ENCODE assay signal across 13 cellular contexts in genomic region chr14:50021261-50021660, GRCh38.
DNase-seq lines count a peak whose midpoint lies in the region; ATAC-seq and TF ChIP-seq lines count a peak whose summit lies in the region.
"Had no signal": no experiment of that assay in that cellular context is flagged by ENCODE, and none has a peak within 500 bp of the region (broad histone marks: within the 10 kb centered on the region; RNA-seq: fewer than 3 reads in every experiment).

No MANE protein-coding gene starts in this region.

- peaks cover 4% of the 10 kb centered on the region; the same call in 1 of the 2 replicates for H4K20me1 ChIP-seq in IMR-90 (ENCODE audit: insufficient read depth, low read length)

- in situ Hi-C loops in IMR-90 (cut with MboI; ENCODE audit: low sequenced_read_pairs) = no loop called here

- no TSS peak for BruUV-seq in IMR-90 (replicated peaks; lab: Mats Ljungman, UMichigan)

- POLR2A ChIA-PET in activated CD4-positive, alpha-beta T cell treated with anti-CD3 and anti-CD28 coated beads for 36 hours (lab: Charles Lee) = interaction anchor here (0.6 to 1.3 kb wide), 4 partner anchors 18 to 115 kb away, joined by 3 to 13 read pairs (median 4); no protein-coding TSS in a partner anchor
- POLR2A ChIA-PET in IMR-90 (lab: Charles Lee; ENCODE audit: unreplicated experiment) = no interaction called here
- POLR2A ChIA-PET in activated CD8-positive, alpha-beta T cell treated with anti-CD3 and anti-CD28 coated beads, Interleukin-2, amount 10 ng/mL, durations not matched to agents 7 days and 5 days (lab: Charles Lee) = interaction anchor here (1.0 kb wide), 2 partner anchors 18 to 159 kb away, joined by 3 to 4 read pairs; no protein-coding TSS in a partner anchor

- peak; percentile 47 for DNase-seq in activated CD4-positive, alpha-beta T cell treated with anti-CD3 and anti-CD28 coated beads for 36 hours
- DNase-seq in activated CD4-positive, alpha-beta T cell treated with anti-CD3 and anti-CD28 coated beads, Interleukin-2, amount 50 U/mL, for 1 hour = no peak
- no peak for DNase-seq in IMR-90
- DNase-seq in activated CD8-positive, alpha-beta T cell treated with anti-CD3 and anti-CD28 coated beads, Interleukin-2, amount 10 ng/mL, durations not matched to agents 7 days and 5 days = no peak
- no peak for DNase-seq in natural killer cell
- DNase-seq in foreskin keratinocyte = no peak
- no peak for DNase-seq in Peyer's patch
- DNase-seq: Calu3, cortex of kidney, trophoblast cell had no signal

- no peak overlapping the region for H3K4me2 ChIP-seq in IMR-90 (ENCODE audit: low read depth, low read length)
- H3K4me2 ChIP-seq: GM23338 had no signal

- TF ChIP-seq CTCF in IMR-90 (conservative IDR thresholded peaks at IDR 0.05; ENCODE audit: low read depth, low read length) = no peak
- no peak for TF ChIP-seq CTCF in natural killer cell (IDR thresholded peaks at IDR 0.05)
- TF ChIP-seq CTCF in foreskin keratinocyte (conservative IDR thresholded peaks at IDR 0.05) = no peak
- no peak for TF ChIP-seq CTCF in Peyer's patch (IDR thresholded peaks at IDR 0.05)

- H3K36me3 Mint-ChIP-seq in activated CD4-positive, alpha-beta T cell treated with anti-CD3 and anti-CD28 coated beads for 36 hours (ENCODE audit: low read depth) = peaks cover 66% of the 10 kb centered on the region
- peaks cover 74% of the 10 kb centered on the region for H3K36me3 Mint-ChIP-seq in activated CD8-positive, alpha-beta T cell treated with anti-CD3 and anti-CD28 coated beads, Interleukin-2, amount 10 ng/mL, durations not matched to agents 7 days and 5 days (ENCODE audit: low read depth)
- peaks cover 7% of the 10 kb centered on the region for H3K36me3 Mint-ChIP-seq in natural killer cell

- no peak overlapping the region for H3K14ac ChIP-seq in IMR-90 (replicated peaks; ENCODE audit: low read depth, low read length)

- TF ChIP-seq RAD21 in IMR-90 (IDR thresholded peaks at IDR 0.05; ENCODE audit: low read length) = no peak

- H2BK20ac ChIP-seq in IMR-90 (ENCODE audit: low read depth, low read length) = peak overlapping the region; percentile 16; the same call in 1 of the 2 replicates

- no peak overlapping the region for H3K9ac ChIP-seq in IMR-90 (ENCODE audit: low read depth, low read length)

- H3K18ac ChIP-seq in IMR-90 (ENCODE audit: low read depth, low read length) = no peak overlapping the region

- dilution Hi-C loops in IMR-90 (cut with HindIII; ENCODE audit: low sequenced_read_pairs, unreplicated experiment) = no loop called here

- H3K23ac ChIP-seq in IMR-90 (ENCODE audit: low read depth, low read length) = no peak overlapping the region

- no peak overlapping the region for H2AK5ac ChIP-seq in IMR-90 (ENCODE audit: low read depth, low read length)

- intact Hi-C loops in activated CD4-positive, alpha-beta T cell treated with anti-CD3 and anti-CD28 coated beads for 36 hours (cut with DNase I, micrococcal nuclease) = loop anchor here (1.0 kb wide), 2 partner anchors 17 to 19 kb away; no protein-coding TSS in a partner anchor
- intact Hi-C loops in IMR-90 (cut with micrococcal nuclease) (no loop called here), natural killer cell (cut with micrococcal nuclease) (no loop called here)

- no peaks in the 10 kb centered on the region for H3K27me3 Mint-ChIP-seq in activated CD4-positive, alpha-beta T cell treated with anti-CD3 and anti-CD28 coated beads for 36 hours
- no peaks in the 10 kb centered on the region for H3K27me3 Mint-ChIP-seq in activated CD8-positive, alpha-beta T cell treated with anti-CD3 and anti-CD28 coated beads, Interleukin-2, amount 10 ng/mL, durations not matched to agents 7 days and 5 days (ENCODE audit: low read depth)
- H3K27me3 Mint-ChIP-seq in natural killer cell (ENCODE audit: low read depth in 2 of 2) = no peaks in the 10 kb centered on the region

- H3K27me3 ChIP-seq in IMR-90 (ENCODE audit: control insufficient read depth, insufficient read depth, low read length) = no peaks in the 10 kb centered on the region
- H3K27me3 ChIP-seq in foreskin keratinocyte = no peaks in the 10 kb centered on the region
- H3K27me3 ChIP-seq in Peyer's patch = no peaks in the 10 kb centered on the region

- CTCF ChIA-PET in activated CD4-positive, alpha-beta T cell treated with anti-CD3 and anti-CD28 coated beads for 36 hours (lab: Charles Lee) = interaction anchor here (1.4 to 3.1 kb wide), 2 partner anchors 22 to 62 kb away, joined by 3 to 8 read pairs; no protein-coding TSS in a partner anchor
- CTCF ChIA-PET in IMR-90 (lab: Yijun Ruan, JAX) = no interaction called here
- CTCF ChIA-PET in activated CD8-positive, alpha-beta T cell treated with anti-CD3 and anti-CD28 coated beads, Interleukin-2, amount 10 ng/mL, durations not matched to agents 7 days and 5 days (lab: Charles Lee) = no interaction called here

- H3K4me3 Mint-ChIP-seq in activated CD4-positive, alpha-beta T cell treated with anti-CD3 and anti-CD28 coated beads for 36 hours = no peak overlapping the region
- peak overlapping the region; percentile 34 for H3K4me3 Mint-ChIP-seq in activated CD8-positive, alpha-beta T cell treated with anti-CD3 and anti-CD28 coated beads, Interleukin-2, amount 10 ng/mL, durations not matched to agents 7 days and 5 days
- peak overlapping the region; percentile 79 for H3K4me3 Mint-ChIP-seq in natural killer cell
- H3K4me3 Mint-ChIP-seq: GM23338 had no signal

- H3K9me3 Mint-ChIP-seq in activated CD4-positive, alpha-beta T cell treated with anti-CD3 and anti-CD28 coated beads for 36 hours (ENCODE audit: low read depth) = peaks cover 24% of the 10 kb centered on the region
- peaks cover 38% of the 10 kb centered on the region for H3K9me3 Mint-ChIP-seq in activated CD8-positive, alpha-beta T cell treated with anti-CD3 and anti-CD28 coated beads, Interleukin-2, amount 10 ng/mL, durations not matched to agents 7 days and 5 days (ENCODE audit: insufficient read depth)
- peaks cover 0 to 11% of the 10 kb centered on the region in 2 donors for H3K9me3 Mint-ChIP-seq in natural killer cell

- H3K27ac ChIP-seq in IMR-90 (ENCODE audit: insufficient read depth, low read length) (no peak overlapping the region), foreskin keratinocyte (no peak overlapping the region), Peyer's patch (no peak overlapping the region)

- peaks cover 9% of the 10 kb centered on the region for H3K9me3 ChIP-seq in IMR-90 (ENCODE audit: control insufficient read depth, insufficient read depth, low read length)
- peaks cover 0 to 6% (median 2%) of the 10 kb centered on the region in 4 donors for H3K9me3 ChIP-seq in Peyer's patch

- peak overlapping the region; percentile 14; the same call in 2 of the 3 replicates for H2BK15ac ChIP-seq in IMR-90 (ENCODE audit: low read depth, low read length)

- no peak overlapping the region for H2BK5ac ChIP-seq in IMR-90 (ENCODE audit: low read depth, low read length, poor library complexity, severe bottlenecking)

- no peak overlapping the region for H3K4ac ChIP-seq in IMR-90 (ENCODE audit: low read depth, low read length)

- H3K36me3 ChIP-seq in IMR-90 (ENCODE audit: control insufficient read depth, insufficient read depth, low read length) = no peaks in the 10 kb centered on the region
- no peaks in the 10 kb centered on the region for H3K36me3 ChIP-seq in Peyer's patch

- no peaks in the 10 kb centered on the region; a peak in 1 of 4 replicates for H3K79me1 ChIP-seq in IMR-90 (ENCODE audit: low read depth in 1 of 2, low read length in 2 of 2)

- no peak overlapping the region for H2AK9ac ChIP-seq in IMR-90 (replicated peaks; ENCODE audit: low read depth, low read length, poor library complexity)

- peak overlapping the region; percentile 72 for H3K27ac Mint-ChIP-seq in activated CD4-positive, alpha-beta T cell treated with anti-CD3 and anti-CD28 coated beads for 36 hours
- peak overlapping the region; percentile 82 for H3K27ac Mint-ChIP-seq in activated CD8-positive, alpha-beta T cell treated with anti-CD3 and anti-CD28 coated beads, Interleukin-2, amount 10 ng/mL, durations not matched to agents 7 days and 5 days
- peak overlapping the region; percentile 80 to 90 for H3K27ac Mint-ChIP-seq in natural killer cell
- H3K27ac Mint-ChIP-seq: GM23338 had no signal

- H3K4me1 ChIP-seq in IMR-90 (ENCODE audit: control insufficient read depth, insufficient read depth, low read length) = peaks cover 18% of the 10 kb centered on the region
- peaks cover 10% of the 10 kb centered on the region for H3K4me1 ChIP-seq in foreskin keratinocyte
- H3K4me1 ChIP-seq in Peyer's patch = peaks cover 0 to 12% (median 0%) of the 10 kb centered on the region in 4 donors

- H4K8ac ChIP-seq in IMR-90 (ENCODE audit: low read depth in 2 of 2, low read length in 2 of 2) = no peak overlapping the region

- H4K91ac ChIP-seq in IMR-90 (ENCODE audit: insufficient read depth, low read depth, low read length) = no peak overlapping the region

- H3K9me1 ChIP-seq in IMR-90 (ENCODE audit: insufficient read depth, low read length) = no peaks in the 10 kb centered on the region

- peaks cover 43% of the 10 kb centered on the region for H3K4me1 Mint-ChIP-seq in activated CD4-positive, alpha-beta T cell treated with anti-CD3 and anti-CD28 coated beads for 36 hours
- peaks cover 32% of the 10 kb centered on the region for H3K4me1 Mint-ChIP-seq in activated CD8-positive, alpha-beta T cell treated with anti-CD3 and anti-CD28 coated beads, Interleukin-2, amount 10 ng/mL, durations not matched to agents 7 days and 5 days (ENCODE audit: low read depth)
- peaks cover 19 to 20% of the 10 kb centered on the region in 2 donors for H3K4me1 Mint-ChIP-seq in natural killer cell

- peak; percentile 88 for ATAC-seq in activated CD4-positive, alpha-beta T cell treated with anti-CD3 and anti-CD28 coated beads for 36 hours
- ATAC-seq in IMR-90 (ENCODE audit: low read depth) = no peak
- peak; percentile 80 for ATAC-seq in activated CD8-positive, alpha-beta T cell treated with anti-CD3 and anti-CD28 coated beads, Interleukin-2, amount 10 ng/mL, durations not matched to agents 7 days and 5 days
- ATAC-seq in natural killer cell = peak in 2 of 3 donors; percentile 58 to 65
- no peak for ATAC-seq in GM19328 (IDR thresholded peaks at IDR 0.05; ENCODE audit: unreplicated experiment)
- no peak for ATAC-seq in foreskin keratinocyte
- ATAC-seq: GM23338 had no signal

- TF ChIP-seq POLR2A in IMR-90 (IDR thresholded peaks at IDR 0.05; ENCODE audit: low read depth, low read length) (no peak), Peyer's patch (IDR thresholded peaks at IDR 0.05) (no peak)

- no peak overlapping the region for H3K4me3 ChIP-seq in IMR-90 (ENCODE audit: insufficient read depth, low read depth, low read length)
- no peak overlapping the region for H3K4me3 ChIP-seq in Peyer's patch
- H3K4me3 ChIP-seq: GM23338, lung had no signal

- no peak overlapping the region for H3K56ac ChIP-seq in IMR-90 (ENCODE audit: extremely low read depth, insufficient read depth, low read length)

- 100% methylated on average over 3 of the region's 3 CpGs; no CpG with 5 or more reads in 1 of the 2 experiments for WGBS in IMR-90 (ENCODE audit: extremely low coverage in 2 of 2, insufficient read length in 1 of 2), 2 experiments

- H4K5ac ChIP-seq in IMR-90 (ENCODE audit: low read depth, low read length) = no peak overlapping the region

- H2BK120ac ChIP-seq in IMR-90 (ENCODE audit: low read depth, low read length) = no peak overlapping the region

- H2AFZ ChIP-seq in IMR-90 (replicated peaks; ENCODE audit: low read length, poor library complexity) = no peak overlapping the region
- H2AFZ ChIP-seq: GM23338 had no signal

TF ChIP-seq in IMR-90, 13 proteins besides CTCF, POLR2A, EP300 and RAD21 (continues in another document):
- TF ChIP-seq NFE2L2 (IDR thresholded peaks at IDR 0.05; ENCODE audit: low read depth, low read length) = no peak

Comparison
In these comparisons a context has a peak if more than half of its experiments do, and no peak if none do; other contexts are left out.
1. ATAC-seq: peak in activated CD4-positive, alpha-beta T cell treated with anti-CD3 and anti-CD28 coated beads for 36 hours (single experiment), activated CD8-positive, alpha-beta T cell treated with anti-CD3 and anti-CD28 coated beads, Interleukin-2, amount 10 ng/mL, durations not matched to agents 7 days and 5 days (single experiment) and natural killer cell (2 of 3); none in IMR-90 (single experiment), GM19328 (single experiment) and foreskin keratinocyte (single experiment).
2. intact Hi-C loops: an anchor here in activated CD4-positive, alpha-beta T cell treated with anti-CD3 and anti-CD28 coated beads for 36 hours (1.0 kb wide); none called in IMR-90 and natural killer cell.
3. Peak in every context shown above with its lines, with median percentiles within 50 percentile points of each other: H3K27ac Mint-ChIP-seq.